ENCODE assay signal across 20 cellular contexts in genomic region chr1:18603212-18603852, GRCh38. TPM values are rescaled to one million over a fixed set of nuclear protein-coding genes. Genes with fewer than 3 reads are reported as not detected.
DNase-seq lines count a peak whose midpoint lies in the region; ATAC-seq and TF ChIP-seq lines count a peak whose summit lies in the region.
"Had no signal": no experiment of that assay in that cellular context is flagged by ENCODE, and none has a peak within 500 bp of the region (broad histone marks: within the 10 kb centered on the region; RNA-seq: fewer than 3 reads in every experiment).

No MANE protein-coding gene starts in this region.

- intact Hi-C loops in Panc1 (cut with micrococcal nuclease; ENCODE audit: unreplicated experiment): no loop called here

- CTCF ChIA-PET in Panc1 (lab: Charles Lee): no interaction called here

- no peak for TF ChIP-seq POLR2A in Peyer's patch (IDR thresholded peaks at IDR 0.05)

- no peaks in the 10 kb centered on the region for H3K9me3 Mint-ChIP-seq in stimulated activated naive CD8-positive, alpha-beta T cell treated with anti-CD3 and anti-CD28 coated beads, Interleukin-15, amount 100 ng/mL, for 72 hours
- peaks cover 4% of the 10 kb centered on the region for H3K9me3 Mint-ChIP-seq in glutamatergic neuron (ENCODE audit: unreplicated experiment)
- H3K9me3 Mint-ChIP-seq: CD8-positive, alpha-beta T cell had no signal

- peak; percentile 17 for ATAC-seq in stimulated activated naive CD8-positive, alpha-beta T cell treated with anti-CD3 and anti-CD28 coated beads, Interleukin-15, amount 100 ng/mL, for 72 hours
- ATAC-seq in stimulated activated naive CD8-positive, alpha-beta T cell treated with anti-CD3 and anti-CD28 coated beads, Interleukin-15, Interleukin-2, amounts not matched to agents 100 U/mL and 50 U/mL, for 24 hours: no peak
- peak; percentile 52; the same call in 1 of the 2 replicates for ATAC-seq in Panc1
- ATAC-seq: CD8-positive, alpha-beta T cell had no signal

- H3K27ac Mint-ChIP-seq in stimulated activated naive CD8-positive, alpha-beta T cell treated with anti-CD3 and anti-CD28 coated beads, Interleukin-15, amount 100 ng/mL, for 72 hours: no peak overlapping the region
- peak overlapping the region; percentile 33 for H3K27ac Mint-ChIP-seq in glutamatergic neuron (ENCODE audit: unreplicated experiment)
- H3K27ac Mint-ChIP-seq: CD8-positive, alpha-beta T cell had no signal

- H3K4me1 Mint-ChIP-seq in stimulated activated naive CD8-positive, alpha-beta T cell treated with anti-CD3 and anti-CD28 coated beads, Interleukin-15, amount 100 ng/mL, for 72 hours: no peaks in the 10 kb centered on the region
- no peaks in the 10 kb centered on the region for H3K4me1 Mint-ChIP-seq in glutamatergic neuron (ENCODE audit: low read depth, unreplicated experiment)

- no peak overlapping the region for H3K4me3 Mint-ChIP-seq in stimulated activated naive CD8-positive, alpha-beta T cell treated with anti-CD3 and anti-CD28 coated beads, Interleukin-15, amount 100 ng/mL, for 72 hours
- H3K4me3 Mint-ChIP-seq in glutamatergic neuron (ENCODE audit: unreplicated experiment): no peak overlapping the region
- H3K4me3 Mint-ChIP-seq: CD8-positive, alpha-beta T cell had no signal

- in situ Hi-C loops in Panc1 (cut with HindIII; ENCODE audit: low pct_unique_long_range_greater_than_20kb, low sequenced_read_pairs): no loop called here

- BruUV-seq in Panc1 (replicated peaks; lab: Mats Ljungman, UMichigan): no TSS peak

- TF ChIP-seq CTCF in Panc1 (IDR thresholded peaks at IDR 0.05) (no peak), glutamatergic neuron (IDR thresholded peaks at IDR 0.05; ENCODE audit: partially characterized antibody, unreplicated experiment) (no peak), Peyer's patch (IDR thresholded peaks at IDR 0.05) (no peak)

- H3K9me3 ChIP-seq in Panc1 (ENCODE audit: control insufficient read depth, insufficient read depth, low read depth, low read length) (no peaks in the 10 kb centered on the region), Peyer's patch (no peaks in the 10 kb centered on the region)
- H3K9me3 ChIP-seq: BLaER1 treated with 17β-estradiol and CSF1 and Interleukin-3, amounts not matched to agents 10 nM and 100 nM had no signal

- H3K27ac ChIP-seq in Panc1 (ENCODE audit: low read length): no peak overlapping the region
- no peak overlapping the region for H3K27ac ChIP-seq in Peyer's patch
- H3K27ac ChIP-seq: BLaER1 treated with 17β-estradiol and CSF1 and Interleukin-3, amounts not matched to agents 10 nM and 100 nM; HL-60; RWPE1 had no signal

- peaks cover 16% of the 10 kb centered on the region for H3K27me3 Mint-ChIP-seq in stimulated activated naive CD8-positive, alpha-beta T cell treated with anti-CD3 and anti-CD28 coated beads, Interleukin-15, amount 100 ng/mL, for 72 hours
- peaks cover 4% of the 10 kb centered on the region for H3K27me3 Mint-ChIP-seq in glutamatergic neuron (ENCODE audit: unreplicated experiment)

- no peaks in the 10 kb centered on the region for H3K36me3 ChIP-seq in Panc1 (ENCODE audit: control insufficient read depth, insufficient read depth, low read length)
- H3K36me3 ChIP-seq in Peyer's patch: no peaks in the 10 kb centered on the region
- H3K36me3 ChIP-seq: BLaER1 treated with 17β-estradiol and CSF1 and Interleukin-3, amounts not matched to agents 10 nM and 100 nM had no signal

- POLR2A ChIA-PET in Panc1 (lab: Charles Lee): interaction anchor here (0.6 kb wide), 1 partner anchor 1004 kb away, joined by 4 read pairs; no protein-coding TSS in a partner anchor

- no peak overlapping the region for H3K4me3 ChIP-seq in Panc1 (ENCODE audit: low read depth in 2 of 2, low read length in 2 of 2)
- H3K4me3 ChIP-seq in Peyer's patch: no peak overlapping the region
- H3K4me3 ChIP-seq: BLaER1 treated with 17β-estradiol and CSF1 and Interleukin-3, amounts not matched to agents 10 nM and 100 nM had no signal

- H3K4me1 ChIP-seq in Panc1 (ENCODE audit: control insufficient read depth, insufficient read depth, low read length): no peaks in the 10 kb centered on the region
- no peaks in the 10 kb centered on the region for H3K4me1 ChIP-seq in Peyer's patch
- H3K4me1 ChIP-seq: BLaER1 treated with 17β-estradiol and CSF1 and Interleukin-3, amounts not matched to agents 10 nM and 100 nM had no signal

- DNase-seq in stimulated activated naive CD8-positive, alpha-beta T cell treated with anti-CD3 and anti-CD28 coated beads, Interleukin-15, amount 100 ng/mL, for 72 hours: no peak
- DNase-seq in stimulated activated naive CD8-positive, alpha-beta T cell treated with anti-CD3 and anti-CD28 coated beads, Interleukin-15, Interleukin-2, amounts not matched to agents 100 U/mL and 50 U/mL, for 24 hours: no peak
- DNase-seq in Panc1 (ENCODE audit: low read depth, low spot score) (no peak), glutamatergic neuron (no peak), NCI-H128 (lab: John Stamatoyannopoulos, UW; ENCODE audit: unreplicated experiment) (no peak), NCI-H524 treated with DMSO at 0.1 percent for 48 hours (lab: John Stamatoyannopoulos, UW) (no peak), Peyer's patch (no peak)
- DNase-seq: Calu3; CD8-positive, alpha-beta T cell; IMR-90; NCI-H1436 treated with DMSO at 0.1 percent for 48 hours; NCI-H2029; NCI-H446; NCI-H748 treated with DMSO at 0.1 percent for 48 hours; SIG-M5 had no signal

- no peaks in the 10 kb centered on the region for H3K36me3 Mint-ChIP-seq in glutamatergic neuron (ENCODE audit: unreplicated experiment)
- H3K36me3 Mint-ChIP-seq: CD8-positive, alpha-beta T cell had no signal

- no peaks in the 10 kb centered on the region for H3K27me3 ChIP-seq in Panc1 (ENCODE audit: control insufficient read depth, insufficient read depth, low read length)
- H3K27me3 ChIP-seq in Peyer's patch: no peaks in the 10 kb centered on the region

RNA-seq across cellular contexts. Expression of gene PAX7, which starts 27.3 kb away (rescaled TPM):
- total RNA-seq in Panc1 (2021; ENCODE audit: unreplicated experiment) (not detected), glutamatergic neuron (ENCODE audit: unreplicated experiment) (0.07 TPM), Peyer's patch (not detected)
- polyA plus RNA-seq in Panc1 (2012; ENCODE audit: insufficient read length): not detected
- total RNA-seq: Calu3; CD8-positive, alpha-beta T cell; HT1080; IMR-90; MCF 10A had no signal
- polyA plus RNA-seq: IMR-90 had no signal
